In genomic region chr4:76363556-76364290, GRCh38 we compare ENCODE assay signal across 25 cellular contexts. TPM values are rescaled to one million over a fixed set of nuclear protein-coding genes. Genes with fewer than 3 reads are reported as not detected.
DNase-seq lines count a peak whose midpoint lies in the region; ATAC-seq and TF ChIP-seq lines count a peak whose summit lies in the region.
"Had no signal": no experiment of that assay in that cellular context is flagged by ENCODE, and none has a peak within 500 bp of the region (broad histone marks: within the 10 kb centered on the region; RNA-seq: fewer than 3 reads in every experiment).

No MANE protein-coding gene starts in this region.

- no peaks in the 10 kb centered on the region for H3K4me1 Mint-ChIP-seq in activated T-cell treated with anti-CD3 and anti-CD28 coated beads, Interleukin-2, amount 50 U/mL, for 4 hours (ENCODE audit: low read depth)
- peaks cover 8% of the 10 kb centered on the region for H3K4me1 Mint-ChIP-seq in activated T-cell treated with anti-CD3 and anti-CD28 coated beads, Interleukin-2, amount 50 U/mL, for 24 hours (ENCODE audit: low read depth)
- peaks cover 10% of the 10 kb centered on the region for H3K4me1 Mint-ChIP-seq in chondrocyte (ENCODE audit: low read depth)
- no peaks in the 10 kb centered on the region for H3K4me1 Mint-ChIP-seq in stimulated activated memory B cell treated with anti-CD40 and anti-IgM and Interleukin-4, amounts not matched to agents 10 μg/mL and 1 μg/mL and 100 μg/mL, for 72 hours

- peaks cover 4% of the 10 kb centered on the region for H3K27me3 Mint-ChIP-seq in activated T-cell treated with anti-CD3 and anti-CD28 coated beads, Interleukin-2, amount 50 U/mL, for 4 hours (ENCODE audit: low read depth)
- peaks cover 10% of the 10 kb centered on the region for H3K27me3 Mint-ChIP-seq in activated T-cell treated with anti-CD3 and anti-CD28 coated beads, Interleukin-2, amount 50 U/mL, for 24 hours
- peaks cover 10% of the 10 kb centered on the region for H3K27me3 Mint-ChIP-seq in chondrocyte (ENCODE audit: low read depth)
- peaks cover 17% of the 10 kb centered on the region for H3K27me3 Mint-ChIP-seq in stimulated activated memory B cell treated with anti-CD40 and anti-IgM and Interleukin-4, amounts not matched to agents 10 μg/mL and 1 μg/mL and 100 μg/mL, for 72 hours

- H3K27ac Mint-ChIP-seq in activated T-cell treated with anti-CD3 and anti-CD28 coated beads, Interleukin-2, amount 50 U/mL, for 24 hours: no peak overlapping the region
- H3K27ac Mint-ChIP-seq in chondrocyte (ENCODE audit: unreplicated experiment): peak overlapping the region; percentile 79
- no peak overlapping the region for H3K27ac Mint-ChIP-seq in stimulated activated memory B cell treated with anti-CD40 and anti-IgM and Interleukin-4, amounts not matched to agents 10 μg/mL and 1 μg/mL and 100 μg/mL, for 72 hours
- H3K27ac Mint-ChIP-seq: activated T-helper 2 cell treated with anti-CD3 and anti-CD28 coated beads, Interferon-gamma antibody, Interleukin-2, Interleukin-4, amounts not matched to agents 10 μg/mL and 5 μg/mL and 100 μg/mL, durations not matched to agents 14 hours and 24 hours and 36 hours; dendritic cell treated with granulocyte-macrophage colony-stimulating factor and Interleukin-4, amounts not matched to agents 40 ng/mL and 50 ng/mL, for 4 days; natural killer cell treated with Interleukin-12 subunit alpha and Interleukin-12 subunit beta and Interleukin-15 and Interleukin-18, amount 100 ng/mL, for 72 hours; T-helper 17 cell had no signal

- H3K9me3 Mint-ChIP-seq in activated T-cell treated with anti-CD3 and anti-CD28 coated beads, Interleukin-2, amount 50 U/mL, for 4 hours: peaks cover 12% of the 10 kb centered on the region
- H3K9me3 Mint-ChIP-seq in activated T-cell treated with anti-CD3 and anti-CD28 coated beads, Interleukin-2, amount 50 U/mL, for 24 hours: peaks cover 14% of the 10 kb centered on the region
- H3K9me3 Mint-ChIP-seq in chondrocyte (ENCODE audit: low read depth): no peaks in the 10 kb centered on the region
- peaks cover 12% of the 10 kb centered on the region for H3K9me3 Mint-ChIP-seq in stimulated activated memory B cell treated with anti-CD40 and anti-IgM and Interleukin-4, amounts not matched to agents 10 μg/mL and 1 μg/mL and 100 μg/mL, for 72 hours

- TF ChIP-seq CTCF in chondrocyte (IDR thresholded peaks at IDR 0.05): no peak

- peaks cover 3% of the 10 kb centered on the region for H3K36me3 Mint-ChIP-seq in activated T-cell treated with anti-CD3 and anti-CD28 coated beads, Interleukin-2, amount 50 U/mL, for 4 hours (ENCODE audit: insufficient read depth)
- H3K36me3 Mint-ChIP-seq in activated T-cell treated with anti-CD3 and anti-CD28 coated beads, Interleukin-2, amount 50 U/mL, for 24 hours (ENCODE audit: low read depth): peaks cover 3% of the 10 kb centered on the region
- no peaks in the 10 kb centered on the region for H3K36me3 Mint-ChIP-seq in chondrocyte (ENCODE audit: low read depth)
- H3K36me3 Mint-ChIP-seq in stimulated activated memory B cell treated with anti-CD40 and anti-IgM and Interleukin-4, amounts not matched to agents 10 μg/mL and 1 μg/mL and 100 μg/mL, for 72 hours: no peaks in the 10 kb centered on the region

- no peak overlapping the region for H3K4me3 Mint-ChIP-seq in activated T-cell treated with anti-CD3 and anti-CD28 coated beads, Interleukin-2, amount 50 U/mL, for 4 hours
- H3K4me3 Mint-ChIP-seq in activated T-cell treated with anti-CD3 and anti-CD28 coated beads, Interleukin-2, amount 50 U/mL, for 24 hours: no peak overlapping the region
- no peak overlapping the region for H3K4me3 Mint-ChIP-seq in chondrocyte (ENCODE audit: unreplicated experiment)
- no peak overlapping the region for H3K4me3 Mint-ChIP-seq in stimulated activated memory B cell treated with anti-CD40 and anti-IgM and Interleukin-4, amounts not matched to agents 10 μg/mL and 1 μg/mL and 100 μg/mL, for 72 hours
- H3K4me3 Mint-ChIP-seq: dendritic cell treated with granulocyte-macrophage colony-stimulating factor and Interleukin-4, amounts not matched to agents 40 ng/mL and 50 ng/mL, for 4 days; natural killer cell treated with Interleukin-12 subunit alpha and Interleukin-12 subunit beta and Interleukin-15 and Interleukin-18, amount 100 ng/mL, for 72 hours; T-helper 17 cell had no signal

- DNase-seq in activated T-cell treated with anti-CD3 and anti-CD28 coated beads, Interleukin-2, amount 50 U/mL, for 4 hours: no peak
- DNase-seq in activated T-cell treated with anti-CD3 and anti-CD28 coated beads, Interleukin-2, amount 50 U/mL, for 24 hours: no peak
- peak; percentile 24 for DNase-seq in HT1080 (ENCODE audit: low read depth)
- DNase-seq in chondrocyte (ENCODE audit: low spot score): no peak
- no peak for DNase-seq in amygdala (lab: John Stamatoyannopoulos, UW)
- DNase-seq: activated CD4-positive, alpha-beta T cell treated with anti-CD3 and anti-CD28 coated beads for 4 hours; BE2C; esophagus squamous epithelium; left ventricle myocardium inferior; NCI-H1092 treated with DMSO at 0.1 percent for 48 hours; NCI-H1930; NCI-H2227 treated with DMSO at 0.1 percent for 48 hours; ovary; stimulated activated CD4-positive, alpha-beta T cell treated with anti-CD3 and anti-CD28 coated beads, Interleukin-4, amount 100 ng/mL, for 24 hours; T-helper 17 cell had no signal

- ATAC-seq in activated T-cell treated with anti-CD3 and anti-CD28 coated beads, Interleukin-2, amount 50 U/mL, for 4 hours: peak; percentile 14 to 46
- ATAC-seq in stimulated activated memory B cell treated with anti-CD40 and anti-IgM and Interleukin-4, amounts not matched to agents 10 μg/mL and 1 μg/mL and 100 μg/mL, for 72 hours: peak; percentile 8
- ATAC-seq in GM21367 (IDR thresholded peaks at IDR 0.05; ENCODE audit: unreplicated experiment): no peak
- no peak for ATAC-seq in HG03039 (IDR thresholded peaks at IDR 0.05; ENCODE audit: unreplicated experiment)
- ATAC-seq: A549; gastroesophageal sphincter; HepG2; natural killer cell treated with Interleukin-12 subunit alpha and Interleukin-12 subunit beta and Interleukin-15 and Interleukin-18, amount 100 ng/mL, for 72 hours; T-helper 17 cell had no signal

RNA-seq across cellular contexts. Expression of gene STBD1, which starts 57.2 kb away (rescaled TPM):
- under 1 TPM; 0.23 to 0.52 (median 0.34) TPM for total RNA-seq in activated T-cell treated with anti-CD3 and anti-CD28 coated beads, Interleukin-2, amount 50 U/mL, for 4 hours
- total RNA-seq in HT1080 (2014; rRNA removed; shearing (Covaris generic)): 3.5 and 4.7 TPM in 2 replicates
- 2.6 and 2.8 TPM in 2 replicates for polyA plus RNA-seq in HT1080 (2015; cell fraction: cytosol; rRNA removed)
- polyA plus RNA-seq in HT1080 (2015; cell fraction: nucleus; rRNA removed): 0.82 and 1.7 TPM in 2 replicates
- total RNA-seq in chondrocyte: 3.6 to 15.0 TPM (median 12.9 TPM) in 3 replicates

RNA-seq across cellular contexts. Expression of gene CCDC158, which starts 57.2 kb away (rescaled TPM):
- total RNA-seq in activated T-cell treated with anti-CD3 and anti-CD28 coated beads, Interleukin-2, amount 50 U/mL, for 4 hours: not detected
- total RNA-seq in HT1080 (2014; rRNA removed; shearing (Covaris generic)): not detected in 2 replicates
- polyA plus RNA-seq in HT1080 (2015; cell fraction: cytosol; rRNA removed): not detected in 2 replicates
- polyA plus RNA-seq in HT1080 (2015; cell fraction: nucleus; rRNA removed): not detected in 2 replicates
- total RNA-seq in chondrocyte: not detected in 3 replicates
- total RNA-seq: activated T-helper 2 cell treated with anti-CD3 and anti-CD28 coated beads, Interferon-gamma antibody, Interleukin-2, Interleukin-4, amounts not matched to agents 10 μg/mL and 5 μg/mL and 100 μg/mL, durations not matched to agents 14 hours and 24 hours and 36 hours; cardiac muscle cell; HepG2; natural killer cell treated with Interleukin-12 subunit alpha and Interleukin-12 subunit beta and Interleukin-15 and Interleukin-18, amount 100 ng/mL, for 72 hours; T-helper 17 cell had no signal
- polyA plus RNA-seq: HepG2 had no signal

Comparison
In these comparisons a context has a peak if more than half of its experiments do, and no peak if none do; other contexts are left out.
1. ATAC-seq: peak in activated T-cell treated with anti-CD3 and anti-CD28 coated beads, Interleukin-2, amount 50 U/mL, for 4 hours (2 of 2) and stimulated activated memory B cell treated with anti-CD40 and anti-IgM and Interleukin-4, amounts not matched to agents 10 μg/mL and 1 μg/mL and 100 μg/mL, for 72 hours (single experiment); none in GM21367 (single experiment) and HG03039 (single experiment).